ENCODE assay signal across 13 cellular contexts in genomic region chr13:106496072-106496997, GRCh38. TPM values are rescaled to one million over a fixed set of nuclear protein-coding genes. Genes with fewer than 3 reads are reported as not detected.
A peak's percentile ranks its signal among the peaks of the same experiment; 100 is the strongest.
DNase-seq lines count a peak whose midpoint lies in the region; ATAC-seq and TF ChIP-seq lines count a peak whose summit lies in the region.
"Had no signal": no experiment of that assay in that cellular context is flagged by ENCODE, and none has a peak within 500 bp of the region (broad histone marks: within the 10 kb centered on the region; RNA-seq: fewer than 3 reads in every experiment).

No MANE protein-coding gene starts in this region.

- H3K4ac ChIP-seq in trophoblast cell (ENCODE audit: low read depth, low read length), result no peak overlapping the region

- H2BK120ac ChIP-seq in trophoblast cell (ENCODE audit: insufficient read depth, low read length, poor library complexity), result no peak overlapping the region

- H3K18ac ChIP-seq in trophoblast cell (ENCODE audit: low read length), result no peak overlapping the region

- H2BK5ac ChIP-seq in trophoblast cell (ENCODE audit: low read depth, low read length, poor library complexity), result no peak overlapping the region

- peak overlapping the region; percentile 95 for H3K4me2 ChIP-seq in DOHH2 (ENCODE audit: low read length)
- H3K4me2 ChIP-seq in trophoblast cell (ENCODE audit: low read length), result no peak overlapping the region

- H3K4me3 Mint-ChIP-seq in activated T-helper 1 cell treated with anti-CD3 and anti-CD28 coated beads, Interleukin-12 subunit alpha, Interleukin-12 subunit beta, Interleukin-2, Interleukin-4 antibody, amounts not matched to agents 30 ng/mL and 10 ng/mL and 1 ng/mL, durations not matched to agents 14 hours and 24 hours and 36 hours, result no peak overlapping the region
- H3K4me3 Mint-ChIP-seq: activated naive CD4-positive, alpha-beta T cell treated with anti-CD3 and anti-CD28 coated beads for 36 hours had no signal

- H3K9me3 ChIP-seq in DOHH2 (ENCODE audit: control insufficient read depth, insufficient read depth, low read length) (no peaks in the 10 kb centered on the region), esophagus muscularis mucosa (no peaks in the 10 kb centered on the region), trophoblast cell (ENCODE audit: insufficient read depth, low read depth, low read length) (no peaks in the 10 kb centered on the region)

- peaks cover 48% of the 10 kb centered on the region for H3K27me3 Mint-ChIP-seq in activated T-helper 1 cell treated with anti-CD3 and anti-CD28 coated beads, Interleukin-12 subunit alpha, Interleukin-12 subunit beta, Interleukin-2, Interleukin-4 antibody, amounts not matched to agents 30 ng/mL and 10 ng/mL and 1 ng/mL, durations not matched to agents 14 hours and 24 hours and 36 hours (ENCODE audit: insufficient read depth)

- H3K4me1 Mint-ChIP-seq in activated T-helper 1 cell treated with anti-CD3 and anti-CD28 coated beads, Interleukin-12 subunit alpha, Interleukin-12 subunit beta, Interleukin-2, Interleukin-4 antibody, amounts not matched to agents 30 ng/mL and 10 ng/mL and 1 ng/mL, durations not matched to agents 14 hours and 24 hours and 36 hours (ENCODE audit: low read depth), result peaks cover 22% of the 10 kb centered on the region

- ATAC-seq in GM18858 (IDR thresholded peaks at IDR 0.05; ENCODE audit: unreplicated experiment), result no peak
- no peak for ATAC-seq in HG03460 (IDR thresholded peaks at IDR 0.05; ENCODE audit: unreplicated experiment)
- ATAC-seq: activated CD4-positive, CD25-positive, alpha-beta regulatory T cell treated with anti-CD3 and anti-CD28 coated beads, Interleukin-2, amount 50 U/mL, for 24 hours; esophagus mucosa; stimulated activated naive CD8-positive, alpha-beta T cell treated with anti-CD3 and anti-CD28 coated beads, Interleukin-15, Interleukin-2, amounts not matched to agents 100 U/mL and 50 U/mL, for 24 hours had no signal

- DNase-seq in NCI-H345 (lab: John Stamatoyannopoulos, UW) (peak; percentile 56), esophagus muscularis mucosa (ENCODE audit: extremely low spot score) (no peak), trophoblast cell (no peak), hippocampal formation (lab: John Stamatoyannopoulos, UW) (no peak)
- DNase-seq in activated T-helper 1 cell treated with anti-CD3 and anti-CD28 coated beads, Interleukin-12 subunit alpha, Interleukin-12 subunit beta, Interleukin-2, Interleukin-4 antibody, amounts not matched to agents 30 ng/mL and 10 ng/mL and 1 ng/mL, durations not matched to agents 14 hours and 24 hours and 36 hours (ENCODE audit: low spot score), result no peak
- DNase-seq: activated naive CD4-positive, alpha-beta T cell treated with anti-CD3 and anti-CD28 coated beads for 36 hours; stimulated activated naive CD8-positive, alpha-beta T cell treated with anti-CD3 and anti-CD28 coated beads, Interleukin-15, Interleukin-2, amounts not matched to agents 100 U/mL and 50 U/mL, for 24 hours had no signal

- H2BK12ac ChIP-seq in trophoblast cell (ENCODE audit: low read length), result no peak overlapping the region

- no peak overlapping the region for H4K8ac ChIP-seq in trophoblast cell (ENCODE audit: low read depth, low read length)

- H3K14ac ChIP-seq in trophoblast cell (ENCODE audit: low read length), result no peak overlapping the region

- TF ChIP-seq POLR2A in esophagus muscularis mucosa (IDR thresholded peaks at IDR 0.05; ENCODE audit: low read depth), result no peak

- no peak overlapping the region for H4K91ac ChIP-seq in trophoblast cell (ENCODE audit: low read depth, low read length)

- H3K9me3 Mint-ChIP-seq in activated T-helper 1 cell treated with anti-CD3 and anti-CD28 coated beads, Interleukin-12 subunit alpha, Interleukin-12 subunit beta, Interleukin-2, Interleukin-4 antibody, amounts not matched to agents 30 ng/mL and 10 ng/mL and 1 ng/mL, durations not matched to agents 14 hours and 24 hours and 36 hours, result no peaks in the 10 kb centered on the region
- H3K9me3 Mint-ChIP-seq: activated naive CD4-positive, alpha-beta T cell treated with anti-CD3 and anti-CD28 coated beads for 36 hours had no signal

- H3K79me2 ChIP-seq in DOHH2 (ENCODE audit: control insufficient read depth, low read length), result no peaks in the 10 kb centered on the region; the same call in 1 of the 2 replicates
- no peaks in the 10 kb centered on the region for H3K79me2 ChIP-seq in trophoblast cell (ENCODE audit: control insufficient read depth, insufficient read depth, low read length, poor library complexity)

- no peak overlapping the region for H3K23ac ChIP-seq in trophoblast cell (ENCODE audit: low read length)

- intact Hi-C loops in esophagus muscularis mucosa (cut with DNase I), result no loop called here
- intact Hi-C loops in activated T-helper 1 cell treated with anti-CD3 and anti-CD28 coated beads, Interleukin-12 subunit alpha, Interleukin-12 subunit beta, Interleukin-2, Interleukin-4 antibody, amounts not matched to agents 30 ng/mL and 10 ng/mL and 1 ng/mL, durations not matched to agents 14 hours and 24 hours and 36 hours (cut with micrococcal nuclease), result no loop called here

- H3K27ac ChIP-seq in DOHH2 (ENCODE audit: low read depth, low read length), result peak overlapping the region; percentile 96
- H3K27ac ChIP-seq in esophagus muscularis mucosa (replicated peaks in 1 of 4), result peak overlapping the region; percentile 49 to 74 (median 65)
- no peak overlapping the region for H3K27ac ChIP-seq in trophoblast cell (ENCODE audit: low read depth, low read length)
- H3K27ac ChIP-seq: C4-2B had no signal

- H3F3A ChIP-seq in DOHH2 (ENCODE audit: control insufficient read depth, insufficient read depth), result peaks cover 31% of the 10 kb centered on the region

- H3K36me3 ChIP-seq in DOHH2 (ENCODE audit: control insufficient read depth, low read length), result peaks cover 10% of the 10 kb centered on the region
- peaks cover 0 to 33% (median 20%) of the 10 kb centered on the region in 4 donors for H3K36me3 ChIP-seq in esophagus muscularis mucosa
- peaks cover 28 to 34% of the 10 kb centered on the region in 2 experiments for H3K36me3 ChIP-seq in trophoblast cell (ENCODE audit: control insufficient read depth in 1 of 2, insufficient read depth in 2 of 2, low read length in 2 of 2)

- no peak overlapping the region for H2AFZ ChIP-seq in trophoblast cell (ENCODE audit: insufficient read depth, low read length, poor library complexity)

- WGBS in esophagus muscularis mucosa, result 51% methylated on average over 6 of the region's 6 CpGs
- no CpG with 5 or more reads among the region's 6 CpGs for WGBS in trophoblast cell (ENCODE audit: extremely low coverage, insufficient coverage, insufficient read length)

- H3K27me3 ChIP-seq in DOHH2 (ENCODE audit: control insufficient read depth, low read length), result no peaks in the 10 kb centered on the region
- no peaks in the 10 kb centered on the region for H3K27me3 ChIP-seq in esophagus muscularis mucosa
- H3K27me3 ChIP-seq in trophoblast cell (ENCODE audit: insufficient read depth, low read length), result no peaks in the 10 kb centered on the region

- no peak for TF ChIP-seq EP300 in esophagus muscularis mucosa (IDR thresholded peaks at IDR 0.05)

- H3K79me1 ChIP-seq in trophoblast cell (ENCODE audit: low read length), result peaks cover 2% of the 10 kb centered on the region

- H3K4me1 ChIP-seq in DOHH2 (ENCODE audit: control insufficient read depth, low read length) (peaks cover 93% of the 10 kb centered on the region), esophagus muscularis mucosa (peaks cover 21 to 60% (median 58%) of the 10 kb centered on the region in 4 donors), trophoblast cell (ENCODE audit: control insufficient read depth in 1 of 2, insufficient read depth in 2 of 2, low read length in 2 of 2) (peaks cover 0 to 6% of the 10 kb centered on the region in 2 experiments)

- H4K20me1 ChIP-seq in DOHH2 (ENCODE audit: control insufficient read depth, insufficient read depth, low read depth, low read length), result no peaks in the 10 kb centered on the region

- no peak overlapping the region for H4K12ac ChIP-seq in trophoblast cell (ENCODE audit: low read depth, low read length)

- no peak overlapping the region for H2AK5ac ChIP-seq in trophoblast cell (ENCODE audit: low read length)

- no peaks in the 10 kb centered on the region for H3K36me3 Mint-ChIP-seq in activated T-helper 1 cell treated with anti-CD3 and anti-CD28 coated beads, Interleukin-12 subunit alpha, Interleukin-12 subunit beta, Interleukin-2, Interleukin-4 antibody, amounts not matched to agents 30 ng/mL and 10 ng/mL and 1 ng/mL, durations not matched to agents 14 hours and 24 hours and 36 hours (ENCODE audit: low read depth)

- H3K9me2 ChIP-seq in DOHH2 (replicated peaks; ENCODE audit: control insufficient read depth, low read length), result no peaks in the 10 kb centered on the region

- no peak for TF ChIP-seq CTCF in DOHH2 (IDR thresholded peaks at IDR 0.05; ENCODE audit: low read depth, low read length, poor library complexity, severe bottlenecking)
- no peak for TF ChIP-seq CTCF in esophagus muscularis mucosa (IDR thresholded peaks at IDR 0.05)

- H3K4me3 ChIP-seq in DOHH2 (ENCODE audit: low read length) (peak overlapping the region; percentile 65), esophagus muscularis mucosa (no peak overlapping the region), trophoblast cell (ENCODE audit: low read depth, low read length) (no peak overlapping the region)

- H3K27ac Mint-ChIP-seq in activated T-helper 1 cell treated with anti-CD3 and anti-CD28 coated beads, Interleukin-12 subunit alpha, Interleukin-12 subunit beta, Interleukin-2, Interleukin-4 antibody, amounts not matched to agents 30 ng/mL and 10 ng/mL and 1 ng/mL, durations not matched to agents 14 hours and 24 hours and 36 hours, result no peak overlapping the region
- H3K27ac Mint-ChIP-seq: activated naive CD4-positive, alpha-beta T cell treated with anti-CD3 and anti-CD28 coated beads for 36 hours had no signal

- H3K9ac ChIP-seq in trophoblast cell (ENCODE audit: low read length), result peak overlapping the region; percentile 28

RNA-seq across cellular contexts. Expression of gene EFNB2, which starts 39.1 kb away (rescaled TPM):
- total RNA-seq in esophagus muscularis mucosa, result 10 to 100 TPM in 3 of 4 donors, 1 to 10 TPM in 1; 10.0 to 20.2 (median 17.5) TPM
- polyA plus RNA-seq in trophoblast cell (2013), result 67.0 and 70.6 TPM in 2 replicates
- total RNA-seq in activated T-helper 1 cell treated with anti-CD3 and anti-CD28 coated beads, Interleukin-12 subunit alpha, Interleukin-12 subunit beta, Interleukin-2, Interleukin-4 antibody, amounts not matched to agents 30 ng/mL and 10 ng/mL and 1 ng/mL, durations not matched to agents 14 hours and 24 hours and 36 hours, result 0.44 and 0.51 TPM in 2 replicates
